ENCODE assay signal across 28 cellular contexts in the genomic region with DNA sequence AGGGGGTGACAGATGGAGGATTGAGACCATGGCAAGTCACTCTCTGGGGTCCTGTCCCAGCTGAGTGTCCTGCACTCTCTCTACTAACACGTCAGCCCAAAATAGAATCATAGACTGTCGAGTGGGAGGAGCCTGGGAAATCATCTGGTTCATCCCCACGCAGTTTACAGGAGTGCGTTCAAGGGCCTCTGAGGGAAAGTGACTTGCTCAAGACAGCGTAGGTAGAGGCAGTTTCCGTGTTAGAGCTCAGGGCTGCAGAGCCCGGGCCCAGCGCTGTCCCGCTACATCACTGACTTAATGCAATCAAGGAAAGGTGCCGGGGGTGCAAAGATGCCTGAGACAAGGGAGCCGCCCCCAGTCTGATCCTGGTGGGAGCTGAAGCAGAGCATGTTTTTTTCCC. TPM values are rescaled to one million over a fixed set of nuclear protein-coding genes. Genes with fewer than 3 reads are reported as not detected.
"Had no signal": no experiment of that assay in that cellular context is flagged by ENCODE, and none has a peak within 500 bp of the region (broad histone marks: within the 10 kb centered on the region; RNA-seq: fewer than 3 reads in every experiment).

No MANE protein-coding gene starts in this region.

- DNase-seq: cortex of kidney; effector memory CD4-positive, alpha-beta T cell; gastrocnemius medialis; kidney glomerular epithelial cell; lower lobe of right lung; midbrain; occipital lobe; pancreas; spleen; stimulated activated CD4-positive, alpha-beta T cell treated with anti-CD3 and anti-CD28 coated beads, Interleukin-15, amount 100 ng/mL, for 24 hours; stimulated activated CD4-positive, alpha-beta T cell treated with anti-CD3 and anti-CD28 coated beads, Interleukin-1b, Interleukin-23, amount 100 ng/mL, for 48 hours; stimulated activated CD4-positive, alpha-beta T cell treated with anti-CD3 and anti-CD28 coated beads, Interleukin-4, amount 100 ng/mL, for 24 hours; tibial artery; upper lobe of left lung; uterus had no signal

- H3K36me3 ChIP-seq: esophagus muscularis mucosa, gastrocnemius medialis, lower lobe of right lung, pancreas, prostate gland, spleen, tibial artery, upper lobe of left lung, uterus had no signal

- H3K4me3 Mint-ChIP-seq: memory B cell; nephron; stimulated activated memory B cell treated with anti-CD40 and anti-IgM and Interleukin-4, amounts not matched to agents 10 μg/mL and 1 μg/mL and 100 μg/mL, for 72 hours; stimulated activated naive CD8-positive, alpha-beta T cell treated with anti-CD3 and anti-CD28 coated beads, Interleukin-15, Interleukin-2, amounts not matched to agents 100 ng/mL and 50 ng/mL, for 24 hours had no signal

- H3K4me1 Mint-ChIP-seq: nephron; stimulated activated memory B cell treated with anti-CD40 and anti-IgM and Interleukin-4, amounts not matched to agents 10 μg/mL and 1 μg/mL and 100 μg/mL, for 72 hours had no signal

- H3K4me3 ChIP-seq: esophagus muscularis mucosa, gastrocnemius medialis, hepatocyte, lower lobe of right lung, pancreas, prostate gland, spleen, tibial artery, upper lobe of left lung, uterus had no signal

- H3K27me3 Mint-ChIP-seq: stimulated activated memory B cell treated with anti-CD40 and anti-IgM and Interleukin-4, amounts not matched to agents 10 μg/mL and 1 μg/mL and 100 μg/mL, for 72 hours had no signal

- H3K27ac Mint-ChIP-seq: memory B cell; nephron; stimulated activated memory B cell treated with anti-CD40 and anti-IgM and Interleukin-4, amounts not matched to agents 10 μg/mL and 1 μg/mL and 100 μg/mL, for 72 hours; stimulated activated naive CD8-positive, alpha-beta T cell treated with anti-CD3 and anti-CD28 coated beads, Interleukin-15, Interleukin-2, amounts not matched to agents 100 ng/mL and 50 ng/mL, for 24 hours had no signal

- H3K9me3 Mint-ChIP-seq: nephron had no signal

- ATAC-seq: gastrocnemius medialis; left lobe of liver; lower lobe of right lung; pancreas; sciatic nerve; stimulated activated memory B cell treated with anti-CD40 and anti-IgM and Interleukin-4, amounts not matched to agents 10 μg/mL and 1 μg/mL and 100 μg/mL, for 72 hours had no signal

- H3K36me3 Mint-ChIP-seq: memory B cell; stimulated activated memory B cell treated with anti-CD40 and anti-IgM and Interleukin-4, amounts not matched to agents 10 μg/mL and 1 μg/mL and 100 μg/mL, for 72 hours had no signal

- H3K27me3 ChIP-seq: esophagus muscularis mucosa, gastrocnemius medialis, hepatocyte, pancreas, upper lobe of left lung, uterus had no signal

- H3K4me1 ChIP-seq: gastrocnemius medialis, lower lobe of right lung, pancreas, prostate gland, spleen, tibial artery, upper lobe of left lung, uterus had no signal

- H3K9me3 ChIP-seq: esophagus muscularis mucosa, gastrocnemius medialis, lower lobe of right lung, pancreas, prostate gland, spleen, tibial artery, upper lobe of left lung, uterus had no signal

RNA-seq across cellular contexts. Expression of a gene that starts 10.3 kb away (rescaled TPM):
- total RNA-seq: esophagus muscularis mucosa, fibroblast of villous mesenchyme, gastrocnemius medialis, hepatocyte, left lobe of liver, lower lobe of right lung, occipital lobe, pancreas, prostate gland, renal cortical epithelial cell, sciatic nerve, skeletal muscle tissue, spleen, temporal lobe, upper lobe of left lung, uterus had no signal

RNA-seq across cellular contexts. Expression of a gene that starts 14.2 kb away (rescaled TPM):
- total RNA-seq: occipital lobe, skeletal muscle tissue had no signal

RNA-seq across cellular contexts. Expression of a gene that starts 20.1 kb away (rescaled TPM):
- total RNA-seq: esophagus muscularis mucosa, fibroblast of villous mesenchyme, hepatocyte, left lobe of liver, lower lobe of right lung, occipital lobe, pancreas, prostate gland, renal cortical epithelial cell, sciatic nerve, spleen, temporal lobe, upper lobe of left lung, uterus had no signal
